Comparison of ENCODE assay signal across 29 cellular contexts in the genomic region with DNA sequence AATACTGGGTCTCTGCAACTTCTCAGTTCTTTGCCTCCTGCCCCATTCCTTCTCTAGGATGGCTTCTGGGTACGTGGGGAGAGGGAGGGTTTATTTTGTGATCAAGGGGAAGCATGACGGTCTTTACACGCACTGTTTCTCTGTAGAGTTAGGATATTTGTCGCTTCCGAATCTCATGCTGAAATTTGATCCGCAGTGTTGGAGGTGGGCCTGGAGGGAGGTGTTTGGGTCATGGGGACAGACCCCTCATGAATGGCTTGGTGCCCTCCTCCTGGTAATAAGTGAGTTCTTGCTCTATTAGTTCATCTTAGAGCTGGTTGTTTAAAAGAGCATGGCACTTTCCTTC.
"Had no signal": no experiment of that assay in that cellular context is flagged by ENCODE, and none has a peak within 500 bp of the region (broad histone marks: within the 10 kb centered on the region; RNA-seq: fewer than 3 reads in every experiment).

No MANE protein-coding gene starts in this region.

- H3K4me1 Mint-ChIP-seq: stimulated activated memory B cell treated with anti-CD40 and anti-IgM and Interleukin-4, amounts not matched to agents 10 μg/mL and 1 μg/mL and 100 μg/mL, for 72 hours had no signal

- H3K9me3 ChIP-seq: breast epithelium, colonic mucosa, esophagus squamous epithelium, heart right ventricle, lower lobe of right lung, upper lobe of left lung, vagina had no signal

- H3K27ac ChIP-seq: breast epithelium, colonic mucosa, epithelial cell of prostate, esophagus squamous epithelium, heart right ventricle, lower lobe of right lung, upper lobe of left lung, vagina had no signal

- FAIRE-seq: endometrium had no signal

- H3K27me3 Mint-ChIP-seq: activated CD8-positive, alpha-beta T cell treated with anti-CD3 and anti-CD28 coated beads for 36 hours; natural killer cell treated with Interleukin-12 subunit alpha and Interleukin-12 subunit beta and Interleukin-15 and Interleukin-18, amount 100 ng/mL, for 72 hours; progenitor cell of endocrine pancreas; stimulated activated memory B cell treated with anti-CD40 and anti-IgM and Interleukin-4, amounts not matched to agents 10 μg/mL and 1 μg/mL and 100 μg/mL, for 72 hours; stimulated activated naive CD8-positive, alpha-beta T cell treated with anti-CD3 and anti-CD28 coated beads, Interleukin-15, amount 100 ng/mL, for 72 hours had no signal

- ATAC-seq: activated CD8-positive, alpha-beta T cell treated with anti-CD3 and anti-CD28 coated beads for 36 hours; activated naive CD4-positive, alpha-beta T cell treated with anti-CD3 and anti-CD28 coated beads, Interleukin-2, amount 50 U/mL, for 72 hours; left lobe of liver; lower lobe of right lung; natural killer cell treated with Interleukin-12 subunit alpha and Interleukin-12 subunit beta and Interleukin-15 and Interleukin-18, amount 100 ng/mL, for 72 hours; sciatic nerve; stimulated activated memory B cell treated with anti-CD40 and anti-IgM and Interleukin-4, amounts not matched to agents 10 μg/mL and 1 μg/mL and 100 μg/mL, for 72 hours; stimulated activated naive CD8-positive, alpha-beta T cell treated with anti-CD3 and anti-CD28 coated beads, Interleukin-15, amount 100 ng/mL, for 72 hours had no signal

- H3K4me3 ChIP-seq: breast epithelium, colonic mucosa, esophagus squamous epithelium, heart right ventricle, lower lobe of right lung, smooth muscle cell, upper lobe of left lung, vagina had no signal

- H3K4me3 Mint-ChIP-seq: activated CD8-positive, alpha-beta T cell treated with anti-CD3 and anti-CD28 coated beads for 36 hours; natural killer cell treated with Interleukin-12 subunit alpha and Interleukin-12 subunit beta and Interleukin-15 and Interleukin-18, amount 100 ng/mL, for 72 hours; stimulated activated memory B cell treated with anti-CD40 and anti-IgM and Interleukin-4, amounts not matched to agents 10 μg/mL and 1 μg/mL and 100 μg/mL, for 72 hours; stimulated activated naive CD8-positive, alpha-beta T cell treated with anti-CD3 and anti-CD28 coated beads, Interleukin-15, amount 100 ng/mL, for 72 hours had no signal

- H3K4me1 ChIP-seq: breast epithelium, colonic mucosa, esophagus squamous epithelium, lower lobe of right lung, upper lobe of left lung, vagina had no signal

- H3K27me3 ChIP-seq: breast epithelium, colonic mucosa, esophagus squamous epithelium, heart right ventricle, upper lobe of left lung, vagina had no signal

- H3K4me2 ChIP-seq: smooth muscle cell had no signal

- H3K36me3 Mint-ChIP-seq: stimulated activated memory B cell treated with anti-CD40 and anti-IgM and Interleukin-4, amounts not matched to agents 10 μg/mL and 1 μg/mL and 100 μg/mL, for 72 hours had no signal

- H3K36me3 ChIP-seq: breast epithelium, colonic mucosa, esophagus squamous epithelium, heart right ventricle, lower lobe of right lung, upper lobe of left lung, vagina had no signal

- H3K27ac Mint-ChIP-seq: activated CD8-positive, alpha-beta T cell treated with anti-CD3 and anti-CD28 coated beads for 36 hours; activated naive CD4-positive, alpha-beta T cell treated with anti-CD3 and anti-CD28 coated beads, Interleukin-2, amount 50 U/mL, for 72 hours; activated T-helper 2 cell treated with anti-CD3 and anti-CD28 coated beads, Interferon-gamma antibody, Interleukin-2, Interleukin-4, amounts not matched to agents 10 μg/mL and 5 μg/mL and 100 μg/mL, durations not matched to agents 14 hours and 24 hours and 36 hours; natural killer cell treated with Interleukin-12 subunit alpha and Interleukin-12 subunit beta and Interleukin-15 and Interleukin-18, amount 100 ng/mL, for 72 hours; progenitor cell of endocrine pancreas; stimulated activated memory B cell treated with anti-CD40 and anti-IgM and Interleukin-4, amounts not matched to agents 10 μg/mL and 1 μg/mL and 100 μg/mL, for 72 hours; stimulated activated naive CD8-positive, alpha-beta T cell treated with anti-CD3 and anti-CD28 coated beads, Interleukin-15, amount 100 ng/mL, for 72 hours had no signal

- DNase-seq: activated CD4-positive, alpha-beta T cell treated with anti-CD3 and anti-CD28 coated beads for 1 hour; activated CD4-positive, alpha-beta T cell treated with anti-CD3 and anti-CD28 coated beads, Interleukin-2, amount 50 U/mL, for 1 hour; activated T-cell treated with anti-CD3 and anti-CD28 coated beads, Interleukin-2, amount 50 U/mL, for 48 hours; colonic mucosa; effector CD8-positive, alpha-beta T cell; esophagus squamous epithelium; foreskin melanocyte; heart right ventricle; lower lobe of right lung; mesenchymal stem cell; stimulated activated CD4-positive, alpha-beta T cell treated with anti-CD3 and anti-CD28 coated beads, Interleukin-1b, Interleukin-23, amount 100 ng/mL, for 48 hours; stimulated activated CD4-positive, alpha-beta T cell treated with anti-CD3 and anti-CD28 coated beads, Interleukin-4, amount 100 ng/mL, for 4 hours; stimulated activated CD8-positive, alpha-beta memory T cell treated with anti-CD3 and anti-CD28 coated beads, Interleukin-4, amount 100 ng/mL, for 48 hours; stimulated activated naive CD8-positive, alpha-beta T cell treated with anti-CD3 and anti-CD28 coated beads, Interleukin-15, amount 100 ng/mL, for 72 hours; substantia nigra; upper lobe of left lung had no signal
